In genomic region chr5:169801324-169801777, GRCh38 we compare ENCODE assay signal across 13 cellular contexts.
DNase-seq lines count a peak whose midpoint lies in the region; ATAC-seq and TF ChIP-seq lines count a peak whose summit lies in the region.
"Had no signal": no experiment of that assay in that cellular context is flagged by ENCODE, and none has a peak within 500 bp of the region (broad histone marks: within the 10 kb centered on the region; RNA-seq: fewer than 3 reads in every experiment).

No MANE protein-coding gene starts in this region.

- BruUV-seq in Calu3 (replicated peaks; lab: Mats Ljungman, UMichigan): no TSS peak

- H3K27me3 Mint-ChIP-seq in Calu3 (ENCODE audit: unreplicated experiment): peaks cover 46% of the 10 kb centered on the region

- ATAC-seq in GM19324 (IDR thresholded peaks at IDR 0.05; ENCODE audit: low FRiP score, unreplicated experiment): no peak
- ATAC-seq in GM21717 (IDR thresholded peaks at IDR 0.05; ENCODE audit: unreplicated experiment): no peak
- ATAC-seq: Panc1 had no signal

- H3K9ac ChIP-seq in MM.1S (ENCODE audit: low read length): no peak overlapping the region

- intact Hi-C loops in Calu3 (cut with micrococcal nuclease; ENCODE audit: unreplicated experiment): no loop called here

- DNase-seq in Calu3: peak; percentile 13
- DNase-seq in HCEC 1CT: peak; percentile 80
- DNase-seq in SKM-1 treated with dmso at 0.1 percent for 144 hours (lab: John Stamatoyannopoulos, UW; ENCODE audit: unreplicated experiment): peak; percentile 27
- peak; percentile 8 for DNase-seq in hepatic stellate cell (ENCODE audit: low spot score)
- no peak for DNase-seq in MM.1S
- DNase-seq: colonic mucosa, GDM1, NCI-H1048, thyroid gland had no signal

- no peaks in the 10 kb centered on the region for H3K36me3 ChIP-seq in MM.1S (replicated peaks; ENCODE audit: insufficient read depth, low read length)
- H3K36me3 ChIP-seq: colonic mucosa, thyroid gland had no signal

- H3K4me3 ChIP-seq in MM.1S (ENCODE audit: low read length): no peak overlapping the region
- H3K4me3 ChIP-seq: colonic mucosa, thyroid gland had no signal

- H4K20me1 ChIP-seq in MM.1S (ENCODE audit: insufficient read depth, low read length): no peaks in the 10 kb centered on the region

- no peak overlapping the region for H3K27ac Mint-ChIP-seq in Calu3 (ENCODE audit: unreplicated experiment)
- H3K27ac Mint-ChIP-seq: nephron had no signal

- H3K36me3 Mint-ChIP-seq in Calu3 (ENCODE audit: insufficient read depth, unreplicated experiment): no peaks in the 10 kb centered on the region

- peaks cover 2% of the 10 kb centered on the region for H3K9me3 Mint-ChIP-seq in Calu3 (ENCODE audit: low read depth, unreplicated experiment)
- H3K9me3 Mint-ChIP-seq: nephron had no signal

- H3K4me2 ChIP-seq in MM.1S (ENCODE audit: low read depth, low read length): no peak overlapping the region

- H3K4me1 Mint-ChIP-seq in Calu3 (ENCODE audit: low read depth, unreplicated experiment): no peaks in the 10 kb centered on the region

- no peaks in the 10 kb centered on the region for H3K4me1 ChIP-seq in MM.1S (ENCODE audit: low read length)
- H3K4me1 ChIP-seq: colonic mucosa, thyroid gland had no signal

- H3K9me2 ChIP-seq in MM.1S (replicated peaks; ENCODE audit: insufficient read depth, low read length): no peaks in the 10 kb centered on the region

- no peaks in the 10 kb centered on the region for H3F3A ChIP-seq in MM.1S (ENCODE audit: insufficient read depth, low read length)

- TF ChIP-seq CTCF in Calu3 (IDR thresholded peaks at IDR 0.05; ENCODE audit: unreplicated experiment) (no peak), MM.1S (IDR thresholded peaks at IDR 0.05; ENCODE audit: low read length) (no peak)

- H3K79me2 ChIP-seq in MM.1S (ENCODE audit: low read length): no peaks in the 10 kb centered on the region

- CTCF ChIA-PET in Calu3 (lab: Charles Lee): interaction anchor here (0.6 to 0.7 kb wide), 3 partner anchors 37 to 1462 kb away, joined by 3 to 4 read pairs (median 3); no protein-coding TSS in a partner anchor

- H2AFZ ChIP-seq in MM.1S (ENCODE audit: low read length): no peak overlapping the region

- H3K9me3 ChIP-seq in MM.1S (replicated peaks; ENCODE audit: insufficient read depth, low read length): no peaks in the 10 kb centered on the region
- H3K9me3 ChIP-seq: colonic mucosa, thyroid gland had no signal

- H3K27me3 ChIP-seq in MM.1S (replicated peaks; ENCODE audit: insufficient read depth, low read length): no peaks in the 10 kb centered on the region
- H3K27me3 ChIP-seq: colonic mucosa, thyroid gland had no signal

- no peak overlapping the region for H3K27ac ChIP-seq in MM.1S (ENCODE audit: low read length)
- H3K27ac ChIP-seq: colonic mucosa, thyroid gland had no signal

- no peak overlapping the region for H3K4me3 Mint-ChIP-seq in Calu3 (ENCODE audit: low read depth, unreplicated experiment)
- H3K4me3 Mint-ChIP-seq: nephron had no signal
